8 cellular contexts compared by ENCODE assay signal in genomic region chr1:109425902-109426277, GRCh38. TPM values are rescaled to one million over a fixed set of nuclear protein-coding genes. Genes with fewer than 3 reads are reported as not detected.
A peak's percentile ranks its signal among the peaks of the same experiment; 100 is the strongest.
DNase-seq lines count a peak whose midpoint lies in the region; ATAC-seq lines count a peak whose summit lies in the region.

No MANE protein-coding gene starts in this region.

- peaks cover 40% of the 10 kb centered on the region for H3K4me1 Mint-ChIP-seq in activated naive CD4-positive, alpha-beta T cell treated with anti-CD3 and anti-CD28 coated beads, Interleukin-2, amount 10 ng/mL, durations not matched to agents 7 days and 5 days

- DNase-seq in activated gamma-delta T cell treated with Interleukin-2 at 50 U/mL for 16 hours (peak; percentile 60), activated gamma-delta T cell (lab: John Stamatoyannopoulos, UW) (no peak), OCI-M1 (lab: John Stamatoyannopoulos, UW) (peak; percentile 88), left cardiac atrium (peak; percentile 62), sciatic nerve (ENCODE audit: low spot score) (no peak), NCI-H1048 (lab: John Stamatoyannopoulos, UW) (no peak)
- peak; percentile 71 for DNase-seq in activated naive CD4-positive, alpha-beta T cell treated with anti-CD3 and anti-CD28 coated beads, Interleukin-2, amount 10 ng/mL, durations not matched to agents 7 days and 5 days

- intact Hi-C loops in left cardiac atrium (cut with DNase I): no loop called here
- intact Hi-C loops in sciatic nerve (cut with DNase I): no loop called here

- H3K36me3 Mint-ChIP-seq in activated naive CD4-positive, alpha-beta T cell treated with anti-CD3 and anti-CD28 coated beads, Interleukin-2, amount 10 ng/mL, durations not matched to agents 7 days and 5 days: peaks cover 22% of the 10 kb centered on the region

- ATAC-seq in HG03045 (IDR thresholded peaks at IDR 0.05; ENCODE audit: unreplicated experiment) (peak; percentile 23), left cardiac atrium (peak; percentile 22 to 59), sciatic nerve (peak; percentile 29)

- CTCF ChIA-PET in activated naive CD4-positive, alpha-beta T cell treated with anti-CD3 and anti-CD28 coated beads, Interleukin-2, amount 10 ng/mL, durations not matched to agents 7 days and 5 days (lab: Charles Lee): interaction anchor here (0.8 to 2.8 kb wide), 6 partner anchors 26 to 120 kb away, joined by 3 to 16 read pairs (median 4); no protein-coding TSS in a partner anchor

- no peaks in the 10 kb centered on the region for H3K27me3 Mint-ChIP-seq in activated naive CD4-positive, alpha-beta T cell treated with anti-CD3 and anti-CD28 coated beads, Interleukin-2, amount 10 ng/mL, durations not matched to agents 7 days and 5 days

- H3K4me3 Mint-ChIP-seq in activated naive CD4-positive, alpha-beta T cell treated with anti-CD3 and anti-CD28 coated beads, Interleukin-2, amount 10 ng/mL, durations not matched to agents 7 days and 5 days: peak overlapping the region; percentile 93

- no peaks in the 10 kb centered on the region for H3K9me3 Mint-ChIP-seq in activated naive CD4-positive, alpha-beta T cell treated with anti-CD3 and anti-CD28 coated beads, Interleukin-2, amount 10 ng/mL, durations not matched to agents 7 days and 5 days

- H3K27ac Mint-ChIP-seq in activated naive CD4-positive, alpha-beta T cell treated with anti-CD3 and anti-CD28 coated beads, Interleukin-2, amount 10 ng/mL, durations not matched to agents 7 days and 5 days: peak overlapping the region; percentile 97

RNA-seq across cellular contexts. Expression of gene PSMA5, which starts 0.4 kb away (rescaled TPM):
- total RNA-seq in left cardiac atrium: 10 to 100 TPM; 41.5 to 62.8 TPM
- total RNA-seq in sciatic nerve: 44.8 TPM

RNA-seq across cellular contexts. Expression of gene SORT1, which starts 28.2 kb away (rescaled TPM):
- total RNA-seq in left cardiac atrium (100 to 1,000 TPM; 139 to 157 TPM), sciatic nerve (111 TPM)

RNA-seq across cellular contexts. Expression of gene SYPL2, which starts 40.5 kb away (rescaled TPM):
- 10 to 100 TPM; 12.3 to 15.4 TPM for total RNA-seq in left cardiac atrium
- total RNA-seq in sciatic nerve: 4.2 TPM

RNA-seq across cellular contexts. Expression of gene ATXN7L2, which starts 57.8 kb away (rescaled TPM):
- total RNA-seq in left cardiac atrium: 1 to 10 TPM; 2.5 to 3.4 TPM
- total RNA-seq in sciatic nerve: 5.0 TPM

Comparison
In these comparisons a context has a peak if more than half of its experiments do, and no peak if none do; other contexts are left out.
1. DNase-seq: peak in activated gamma-delta T cell treated with Interleukin-2 at 50 U/mL for 16 hours (single experiment), OCI-M1 (single experiment), activated naive CD4-positive, alpha-beta T cell treated with anti-CD3 and anti-CD28 coated beads, Interleukin-2, amount 10 ng/mL, durations not matched to agents 7 days and 5 days (single experiment) and left cardiac atrium (single experiment); none in activated gamma-delta T cell (single experiment), sciatic nerve (single experiment) and NCI-H1048 (single experiment).
2. Peak in every context shown above with its lines, with median percentiles within 50 percentile points of each other: ATAC-seq.